Comparison of ENCODE assay signal across 10 cellular contexts in the genomic region with DNA sequence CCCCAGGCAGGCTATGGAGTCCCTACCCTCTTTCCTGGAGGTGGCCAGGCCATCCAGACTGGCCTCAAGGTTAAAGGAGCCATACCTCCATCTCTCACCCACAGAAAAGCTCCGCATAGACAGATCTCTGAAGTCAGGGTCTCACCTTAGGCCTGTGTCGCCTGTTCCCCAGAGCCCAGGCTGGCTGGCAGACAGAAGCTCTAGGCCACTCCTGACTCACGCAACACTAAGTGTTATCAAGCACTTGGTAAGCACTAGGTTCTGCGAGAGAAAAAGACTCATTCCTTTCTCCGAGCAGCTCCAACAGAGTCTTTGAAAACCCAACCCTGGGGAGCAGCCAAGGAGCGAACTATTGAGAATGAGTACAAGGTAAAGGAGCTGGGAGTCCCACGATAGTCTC. TPM values are rescaled to one million over a fixed set of nuclear protein-coding genes. Genes with fewer than 3 reads are reported as not detected.
A peak's percentile ranks its signal among the peaks of the same experiment; 100 is the strongest.
DNase-seq lines count a peak whose midpoint lies in the region; ATAC-seq and TF ChIP-seq lines count a peak whose summit lies in the region.
"Had no signal": no experiment of that assay in that cellular context is flagged by ENCODE, and none has a peak within 500 bp of the region (broad histone marks: within the 10 kb centered on the region; RNA-seq: fewer than 3 reads in every experiment).

No MANE protein-coding gene starts in this region.

- no peak overlapping the region; the same call in 1 of the 2 replicates for H3K4me3 ChIP-seq in ACC112 (ENCODE audit: low read depth, low read length)
- H3K4me3 ChIP-seq: mucosa of descending colon had no signal

- no peak overlapping the region for H2AFZ ChIP-seq in ACC112 (ENCODE audit: low read length, unreplicated experiment)

- ATAC-seq in naive thymus-derived CD8-positive, alpha-beta T cell, result no peak
- no peak for ATAC-seq in HG03095 (IDR thresholded peaks at IDR 0.05; ENCODE audit: unreplicated experiment)
- ATAC-seq: mucosa of descending colon had no signal

- TF ChIP-seq CTCF in HFFc6 (IDR thresholded peaks at IDR 0.05) (no peak), chondrocyte (IDR thresholded peaks at IDR 0.05) (no peak)

- peaks cover 67% of the 10 kb centered on the region for H3K4me1 ChIP-seq in ACC112 (ENCODE audit: control insufficient read depth, insufficient read depth, low read length, unreplicated experiment)

- H3K4me1 Mint-ChIP-seq in HFFc6 (ENCODE audit: low read depth) (peaks cover 85% of the 10 kb centered on the region), chondrocyte (ENCODE audit: low read depth) (peaks cover 83% of the 10 kb centered on the region)
- peaks cover 31 to 94% (median 88%) of the 10 kb centered on the region in 4 donors for H3K4me1 Mint-ChIP-seq in naive thymus-derived CD8-positive, alpha-beta T cell

- H3K27ac Mint-ChIP-seq in HFFc6 (peak overlapping the region; percentile 86), chondrocyte (ENCODE audit: unreplicated experiment) (peak overlapping the region; percentile 92)
- H3K27ac Mint-ChIP-seq in naive thymus-derived CD8-positive, alpha-beta T cell, result peak overlapping the region in 8 of 10 donors; percentile 18 to 98 (median 65)

- H3K27me3 ChIP-seq in ACC112 (ENCODE audit: insufficient read depth, low read length), result no peaks in the 10 kb centered on the region

- DNase-seq in HFFc6 (no peak), chondrocyte (ENCODE audit: low spot score) (no peak), NCI-H2107 treated with DMSO at 0.1 percent for 48 hours (lab: John Stamatoyannopoulos, UW; ENCODE audit: unreplicated experiment) (no peak), HuH-7.5 (ENCODE audit: low spot score) (no peak)
- no peak for DNase-seq in naive thymus-derived CD8-positive, alpha-beta T cell
- no peak for DNase-seq in central memory CD4-positive, alpha-beta T cell
- DNase-seq: MV-4-11 had no signal

- H3K36me3 Mint-ChIP-seq in HFFc6 (ENCODE audit: low read depth) (peaks cover 80% of the 10 kb centered on the region), chondrocyte (ENCODE audit: low read depth) (peaks cover 59% of the 10 kb centered on the region)
- peaks cover 0 to 6% (median 2%) of the 10 kb centered on the region in 3 donors for H3K36me3 Mint-ChIP-seq in naive thymus-derived CD8-positive, alpha-beta T cell

- H3K4me3 Mint-ChIP-seq in HFFc6 (peak overlapping the region; percentile 100), chondrocyte (ENCODE audit: unreplicated experiment) (peak overlapping the region; percentile 88)
- peak overlapping the region in 9 of 10 donors; percentile 40 to 87 (median 67) for H3K4me3 Mint-ChIP-seq in naive thymus-derived CD8-positive, alpha-beta T cell

- POLR2A ChIA-PET in naive thymus-derived CD8-positive, alpha-beta T cell (lab: Charles Lee), result interaction anchor here (0.8 to 1.7 kb wide), 5 partner anchors 8 to 101 kb away, joined by 3 to 5 read pairs (median 3); no protein-coding TSS in a partner anchor

- H3K79me2 ChIP-seq in ACC112 (ENCODE audit: control insufficient read depth, insufficient read depth, low read length, unreplicated experiment), result peaks cover 99% of the 10 kb centered on the region

- peak overlapping the region; percentile 75; the same call in 1 of the 2 replicates for H3K27ac ChIP-seq in ACC112 (ENCODE audit: low read depth, low read length)

- H3K27me3 Mint-ChIP-seq in HFFc6 (ENCODE audit: insufficient read depth) (peaks cover 16% of the 10 kb centered on the region), chondrocyte (ENCODE audit: low read depth) (no peaks in the 10 kb centered on the region)
- H3K27me3 Mint-ChIP-seq in naive thymus-derived CD8-positive, alpha-beta T cell, result peaks cover 0 to 34% (median 5%) of the 10 kb centered on the region in 5 donors

- H3K9me3 Mint-ChIP-seq in HFFc6, result peaks cover 4% of the 10 kb centered on the region; the same call in 1 of the 2 replicates
- H3K9me3 Mint-ChIP-seq in chondrocyte (ENCODE audit: low read depth), result no peaks in the 10 kb centered on the region
- no peaks in the 10 kb centered on the region for H3K9me3 Mint-ChIP-seq in naive thymus-derived CD8-positive, alpha-beta T cell

- 0 out of 2 replicates have a peak, but pooled peaks cover 7% of the 10 kb centered on the region for H3K36me3 ChIP-seq in ACC112 (ENCODE audit: insufficient read depth, low read length)

RNA-seq across cellular contexts. Expression of gene SMAD7, which starts 6.1 kb away (rescaled TPM):
- total RNA-seq in HFFc6 (2021; fragmentation: NEBNext Ultra II Directional; extraction: Animal tissue kit (Norgen Biotek cat#: 25700)), result 10 to 100 TPM; 29.6 to 35.8 (median 30.7) TPM
- 61.2 to 99.9 TPM (median 70.1 TPM) in 3 replicates for total RNA-seq in chondrocyte
- 10 to 100 TPM; 30.9 to 32.5 TPM for total RNA-seq in naive thymus-derived CD8-positive, alpha-beta T cell
- polyA plus RNA-seq in naive thymus-derived CD8-positive, alpha-beta T cell, result 1 to 10 TPM; 2.3 to 4.9 (median 4.8) TPM
